Comparison of ENCODE assay signal across 27 cellular contexts in genomic region chr11:100757636-100758035, GRCh38.
"Had no signal": no experiment of that assay in that cellular context is flagged by ENCODE, and none has a peak within 500 bp of the region (broad histone marks: within the 10 kb centered on the region; RNA-seq: fewer than 3 reads in every experiment).

No MANE protein-coding gene starts in this region.

- H3K27me3 ChIP-seq: gastroesophageal sphincter, neutrophil, pancreas, right atrium auricular region, stomach, thyroid gland had no signal

- DNase-seq: cerebellar nuclear complex; dorsolateral prefrontal cortex; effector CD4-positive, alpha-beta T cell; foreskin fibroblast; immature natural killer cell; islet precursor cell; kidney glomerular epithelial cell; left ventricle myocardium superior; lower lobe of right lung; mucosa of descending colon; naive B cell; pancreas; stimulated activated CD4-positive, alpha-beta T cell treated with anti-CD3 and anti-CD28 coated beads, Interleukin-12 subunit alpha, Interleukin-12 subunit beta, amount 100 ng/mL, for 4 hours; stimulated activated CD4-positive, alpha-beta T cell treated with anti-CD3 and anti-CD28 coated beads, Interleukin-1b, Interleukin-23, amount 100 ng/mL, for 48 hours; stimulated activated CD4-positive, alpha-beta T cell treated with anti-CD3 and anti-CD28 coated beads, Interleukin-4, amount 100 ng/mL, for 24 hours; stimulated activated naive CD4-positive, alpha-beta T cell treated with Interleukin-2 at 50 U/mL for 16 hours; stomach; thyroid gland had no signal

- H3K4me2 ChIP-seq: smooth muscle cell had no signal

- H3K4me1 ChIP-seq: pancreas had no signal

- H3K27ac ChIP-seq: dorsolateral prefrontal cortex, epithelial cell of prostate, gastroesophageal sphincter, lower lobe of right lung, neutrophil, pancreas, right atrium auricular region, stomach, thyroid gland had no signal

- H3K36me3 ChIP-seq: gastroesophageal sphincter, lower lobe of right lung, neutrophil, pancreas, right atrium auricular region, stomach, thyroid gland had no signal

- FAIRE-seq: pancreas had no signal

- H3K9me3 ChIP-seq: gastroesophageal sphincter, lower lobe of right lung, mucosa of descending colon, neutrophil, pancreas, right atrium auricular region, stomach, thyroid gland had no signal

- ATAC-seq: esophagus mucosa; gastroesophageal sphincter; left ventricle myocardium superior; lower lobe of right lung; mucosa of descending colon; natural killer cell treated with Interleukin-12 subunit alpha and Interleukin-12 subunit beta and Interleukin-15 and Interleukin-18, amount 100 ng/mL, for 72 hours; pancreas; sciatic nerve; stimulated activated effector memory CD8-positive, alpha-beta T cell treated with anti-CD3 and anti-CD28 coated beads, Interleukin-12 subunit alpha, Interleukin-12 subunit beta, amount 100 ng/mL, for 72 hours had no signal

- H3K4me3 ChIP-seq: gastroesophageal sphincter, lower lobe of right lung, mucosa of descending colon, pancreas, right atrium auricular region, smooth muscle cell, stomach, thyroid gland had no signal
